26 cellular contexts compared by ENCODE assay signal in the genomic region with DNA sequence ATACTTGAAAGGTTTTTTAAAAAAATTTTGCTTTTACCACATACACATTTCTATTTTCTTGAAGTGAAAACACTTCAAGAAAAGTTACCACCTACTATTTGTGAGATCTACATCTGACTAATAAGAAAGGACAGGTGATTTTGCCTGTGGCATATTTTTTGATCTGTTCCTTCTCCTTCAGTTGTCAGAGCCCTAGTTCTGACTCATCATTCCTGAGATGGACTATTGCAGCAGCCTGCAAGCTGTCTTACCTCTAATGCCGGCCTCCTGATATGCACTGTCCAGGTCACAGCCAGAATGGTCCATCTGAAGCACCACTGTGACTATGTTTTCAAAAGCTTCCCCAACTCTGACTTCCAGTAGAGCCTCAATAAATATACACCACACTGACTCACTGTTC. TPM values are rescaled to one million over a fixed set of nuclear protein-coding genes. Genes with fewer than 3 reads are reported as not detected.
A peak's percentile ranks its signal among the peaks of the same experiment; 100 is the strongest.
DNase-seq lines count a peak whose midpoint lies in the region; ATAC-seq and TF ChIP-seq lines count a peak whose summit lies in the region.
"Had no signal": no experiment of that assay in that cellular context is flagged by ENCODE, and none has a peak within 500 bp of the region (broad histone marks: within the 10 kb centered on the region; RNA-seq: fewer than 3 reads in every experiment).

No MANE protein-coding gene starts in this region.

- peak; percentile 43 for ATAC-seq in stimulated activated memory B cell treated with anti-CD40 and anti-IgM and Interleukin-4, amounts not matched to agents 10 μg/mL and 1 μg/mL and 100 μg/mL, for 72 hours
- no peak for ATAC-seq in left ventricle myocardium superior
- ATAC-seq: GM23338, left lobe of liver, pancreas, right lobe of liver had no signal

- CTCF ChIA-PET in HEK293 (lab: Yijun Ruan, JAX) (interaction anchor here (0.7 kb wide), 1 partner anchor 268 kb away, joined by 3 read pairs; no protein-coding TSS in a partner anchor), RWPE1 (lab: Yijun Ruan, JAX) (no interaction called here)

- H3K4me1 ChIP-seq in HEK293 (ENCODE audit: control insufficient read depth, insufficient read depth, low read length): no peaks in the 10 kb centered on the region
- H3K4me1 ChIP-seq: colonic mucosa had no signal

- no peaks in the 10 kb centered on the region for H3K9me3 Mint-ChIP-seq in stimulated activated memory B cell treated with anti-CD40 and anti-IgM and Interleukin-4, amounts not matched to agents 10 μg/mL and 1 μg/mL and 100 μg/mL, for 72 hours
- H3K9me3 Mint-ChIP-seq: CD8-positive, alpha-beta memory T cell; endodermal cell; GM23338; nephron had no signal

- DNase-seq in RWPE1 (ENCODE audit: low spot score): peak; percentile 32
- peak; percentile 10 for DNase-seq in fibroblast of the aortic adventitia (ENCODE audit: low read depth)
- no peak for DNase-seq in left ventricle myocardium superior
- no peak for DNase-seq in NCI-H524 treated with DMSO at 0.1 percent for 48 hours (lab: John Stamatoyannopoulos, UW)
- no peak for DNase-seq in DMS153 (lab: John Stamatoyannopoulos, UW)
- DNase-seq: activated CD4-positive, alpha-beta T cell treated with anti-CD3 and anti-CD28 coated beads, Interleukin-2, amount 50 U/mL, for 48 hours; activated gamma-delta T cell; AML-193; brain microvascular endothelial cell; CD8-positive, alpha-beta memory T cell; colonic mucosa; DMS79 treated with DMSO at 0.1 percent for 48 hours; endodermal cell; head of caudate nucleus; NCI-H1417 treated with DMSO at 0.1 percent for 48 hours; NCI-H524; pancreas; right lobe of liver; RPMI8226; stimulated activated CD4-positive, alpha-beta T cell treated with anti-CD3 and anti-CD28 coated beads, Interleukin-15, amount 100 ng/mL, for 24 hours; T-helper 9 cell had no signal

- no peaks in the 10 kb centered on the region for H3K9me3 ChIP-seq in HEK293 (ENCODE audit: control insufficient read depth, insufficient read depth, low read depth, low read length)
- H3K9me3 ChIP-seq: colonic mucosa, pancreas, right lobe of liver had no signal

- H3K36me3 ChIP-seq in HEK293 (ENCODE audit: control insufficient read depth in 2 of 2, insufficient read depth in 1 of 2, low read length in 2 of 2): no peaks in the 10 kb centered on the region
- H3K36me3 ChIP-seq: brain microvascular endothelial cell, colonic mucosa, pancreas, right lobe of liver had no signal

- intact Hi-C loops in left ventricle myocardium superior (cut with micrococcal nuclease): no loop called here

- no peak overlapping the region for H3K4me3 Mint-ChIP-seq in stimulated activated memory B cell treated with anti-CD40 and anti-IgM and Interleukin-4, amounts not matched to agents 10 μg/mL and 1 μg/mL and 100 μg/mL, for 72 hours
- H3K4me3 Mint-ChIP-seq: CD8-positive, alpha-beta memory T cell; endodermal cell; GM23338; nephron had no signal

- no peaks in the 10 kb centered on the region for H3K36me3 Mint-ChIP-seq in stimulated activated memory B cell treated with anti-CD40 and anti-IgM and Interleukin-4, amounts not matched to agents 10 μg/mL and 1 μg/mL and 100 μg/mL, for 72 hours
- H3K36me3 Mint-ChIP-seq: CD8-positive, alpha-beta memory T cell had no signal

- TF ChIP-seq CTCF in HEK293 (tag by site-specific recombination; IDR thresholded peaks at IDR 0.05): no peak
- TF ChIP-seq CTCF in RWPE1 (conservative IDR thresholded peaks at IDR 0.05; ENCODE audit: low read depth): no peak
- no peak for TF ChIP-seq CTCF in fibroblast of the aortic adventitia (IDR thresholded peaks at IDR 0.05; ENCODE audit: insufficient read depth, low read length)

- H3K4me1 Mint-ChIP-seq in stimulated activated memory B cell treated with anti-CD40 and anti-IgM and Interleukin-4, amounts not matched to agents 10 μg/mL and 1 μg/mL and 100 μg/mL, for 72 hours: no peaks in the 10 kb centered on the region

- H3K27ac ChIP-seq in HEK293 (ENCODE audit: extremely low read depth, low read depth, low read length): no peak overlapping the region
- no peak overlapping the region for H3K27ac ChIP-seq in RWPE1
- H3K27ac ChIP-seq: brain microvascular endothelial cell, colonic mucosa, pancreas, right lobe of liver had no signal

- POLR2A ChIA-PET in HEK293 (lab: Yijun Ruan, JAX) (no interaction called here), RWPE1 (lab: Yijun Ruan, JAX; ENCODE audit: low non-redundant PET) (no interaction called here)

- no peak overlapping the region for H3K27ac Mint-ChIP-seq in stimulated activated memory B cell treated with anti-CD40 and anti-IgM and Interleukin-4, amounts not matched to agents 10 μg/mL and 1 μg/mL and 100 μg/mL, for 72 hours
- H3K27ac Mint-ChIP-seq: endodermal cell, GM23338, nephron had no signal

- no peaks in the 10 kb centered on the region for H3K27me3 Mint-ChIP-seq in stimulated activated memory B cell treated with anti-CD40 and anti-IgM and Interleukin-4, amounts not matched to agents 10 μg/mL and 1 μg/mL and 100 μg/mL, for 72 hours

- H3K4me3 ChIP-seq in HEK293 (ENCODE audit: low read depth, low read length) (no peak overlapping the region), fibroblast of the aortic adventitia (ENCODE audit: low read depth, low read length) (no peak overlapping the region)
- H3K4me3 ChIP-seq: colonic mucosa, GM23338, pancreas, right lobe of liver had no signal

TF ChIP-seq in HEK293, 187 proteins besides CTCF, POLR2A, EP300 and RAD21:
- TF ChIP-seq GLI2 (tag by site-specific recombination; IDR thresholded peaks at IDR 0.05; ENCODE audit: borderline replicate concordance, low read depth) (no peak), ZEB2 (tag by site-specific recombination; IDR thresholded peaks at IDR 0.05) (no peak), ZNF324 (tag by site-specific recombination; IDR thresholded peaks at IDR 0.05) (no peak), ZBTB17 (tag by site-specific recombination; IDR thresholded peaks at IDR 0.05) (no peak), ZNF114 (tag by site-specific recombination; IDR thresholded peaks at IDR 0.05) (no peak), ZNF585B (tag by site-specific recombination; IDR thresholded peaks at IDR 0.05) (no peak), PRDM1 (tag by site-specific recombination; IDR thresholded peaks at IDR 0.05) (0 out of 2 replicates have a peak, but pooled peaks have one; percentile 8)
- TF ChIP-seq, protein P1, sequence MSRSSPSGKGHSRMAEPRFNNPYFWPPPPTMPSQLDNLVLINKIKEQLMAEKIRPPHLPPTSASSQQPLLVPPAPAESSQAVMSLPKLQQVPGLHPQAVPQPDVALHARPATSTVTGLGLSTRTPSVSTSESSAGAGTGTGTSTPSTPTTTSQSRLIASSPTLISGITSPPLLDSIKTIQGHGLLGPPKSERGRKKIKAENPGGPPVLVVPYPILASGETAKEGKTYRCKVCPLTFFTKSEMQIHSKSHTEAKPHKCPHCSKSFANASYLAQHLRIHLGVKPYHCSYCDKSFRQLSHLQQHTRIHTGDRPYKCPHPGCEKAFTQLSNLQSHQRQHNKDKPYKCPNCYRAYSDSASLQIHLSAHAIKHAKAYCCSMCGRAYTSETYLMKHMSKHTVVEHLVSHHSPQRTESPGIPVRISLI (tag by site-specific recombination; IDR thresholded peaks at IDR 0.05): no peak

RNA-seq across cellular contexts. Expression of gene ANK3, which starts 28.2 kb away (rescaled TPM):
- total RNA-seq in fibroblast of the aortic adventitia (ENCODE audit: low replicate concordance) (248 and 658 TPM in 2 replicates), left ventricle myocardium superior (188 TPM)

Comparison
In these comparisons a context has a peak if more than half of its experiments do, and no peak if none do; other contexts are left out.
1. DNase-seq: peak in RWPE1 (single experiment) and fibroblast of the aortic adventitia (single experiment); none in left ventricle myocardium superior (single experiment), NCI-H524 treated with DMSO at 0.1 percent for 48 hours (single experiment) and DMS153 (single experiment).